Comparison of ENCODE assay signal across 18 cellular contexts in the genomic region with DNA sequence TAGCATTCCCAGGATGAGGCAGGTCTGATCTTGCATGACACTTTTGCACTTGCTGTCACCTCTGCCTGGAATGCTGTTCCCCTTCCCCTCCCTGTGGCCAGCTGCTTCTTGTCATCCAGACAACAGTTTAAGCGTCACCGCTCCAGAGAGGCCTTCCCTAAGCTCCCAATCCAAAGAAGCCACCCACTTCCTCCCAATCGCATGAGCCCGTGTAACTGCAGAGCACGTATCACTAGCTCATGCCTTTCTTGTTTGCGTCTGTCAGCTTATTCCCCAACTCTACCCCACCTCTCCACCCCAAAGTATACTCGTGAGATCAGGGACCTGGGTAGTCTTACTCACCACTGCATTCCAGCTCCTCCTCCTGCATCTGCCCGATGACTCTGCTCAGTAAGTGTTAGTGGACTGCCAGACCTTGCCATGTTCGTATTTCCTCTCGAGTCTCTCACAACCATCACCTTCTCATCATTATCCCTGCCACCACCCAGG.
A peak's percentile ranks its signal among the peaks of the same experiment; 100 is the strongest.
DNase-seq lines count a peak whose midpoint lies in the region; ATAC-seq, FAIRE-seq and TF ChIP-seq lines count a peak whose summit lies in the region.
"Had no signal": no experiment of that assay in that cellular context is flagged by ENCODE, and none has a peak within 500 bp of the region (broad histone marks: within the 10 kb centered on the region; RNA-seq: fewer than 3 reads in every experiment).

No MANE protein-coding gene starts in this region.

- H3K36me3 ChIP-seq in bronchial epithelial cell (ENCODE audit: control insufficient read depth, insufficient read depth, low read length) (no peaks in the 10 kb centered on the region), trophoblast cell (ENCODE audit: control insufficient read depth in 1 of 2, insufficient read depth in 2 of 2, low read length in 2 of 2) (no peaks in the 10 kb centered on the region), SK-N-SH (replicated peaks in 1 of 2; ENCODE audit: control insufficient read depth in 1 of 2, insufficient read depth in 2 of 2, low read length in 1 of 2) (no peaks in the 10 kb centered on the region), BE2C (no peaks in the 10 kb centered on the region)
- H3K36me3 ChIP-seq: thoracic aorta had no signal

- no peak overlapping the region for H2BK120ac ChIP-seq in trophoblast cell (ENCODE audit: insufficient read depth, low read length, poor library complexity)

- H3K9ac ChIP-seq in trophoblast cell (ENCODE audit: low read length) (no peak overlapping the region), SK-N-SH (no peak overlapping the region)

- H4K20me1 ChIP-seq in SK-N-SH (ENCODE audit: insufficient read depth) = no peaks in the 10 kb centered on the region

- no peak overlapping the region for H2BK12ac ChIP-seq in trophoblast cell (ENCODE audit: low read length)

- H4K91ac ChIP-seq in trophoblast cell (ENCODE audit: low read depth, low read length) = no peak overlapping the region

- no peak overlapping the region for H3K23ac ChIP-seq in trophoblast cell (ENCODE audit: low read length)

- no peaks in the 10 kb centered on the region for H3K27me3 ChIP-seq in bronchial epithelial cell (ENCODE audit: control insufficient read depth, insufficient read depth, low read length)
- H3K27me3 ChIP-seq in trophoblast cell (ENCODE audit: insufficient read depth, low read length) = no peaks in the 10 kb centered on the region
- H3K27me3 ChIP-seq in SK-N-SH (ENCODE audit: insufficient read depth) = no peaks in the 10 kb centered on the region
- no peaks in the 10 kb centered on the region for H3K27me3 ChIP-seq in BE2C

- H3K79me2 ChIP-seq in trophoblast cell (ENCODE audit: control insufficient read depth, insufficient read depth, low read length, poor library complexity) (no peaks in the 10 kb centered on the region), SK-N-SH (ENCODE audit: insufficient read depth) (no peaks in the 10 kb centered on the region)

- no peak overlapping the region for H3K18ac ChIP-seq in trophoblast cell (ENCODE audit: low read length)

- H3K27ac ChIP-seq in trophoblast cell (ENCODE audit: low read depth, low read length) = no peak overlapping the region
- H3K27ac ChIP-seq in SK-N-SH (ENCODE audit: low read depth in 2 of 2, low read length in 1 of 2) = no peak overlapping the region
- H3K27ac ChIP-seq: thoracic aorta had no signal

- H3K4me3 ChIP-seq in bronchial epithelial cell (ENCODE audit: low read depth, low read length) (no peak overlapping the region), trophoblast cell (ENCODE audit: low read depth, low read length) (no peak overlapping the region), SK-N-SH (ENCODE audit: low read depth in 2 of 2, low read length in 1 of 2) (no peak overlapping the region), BE2C (ENCODE audit: low read depth, low read length) (no peak overlapping the region)
- H3K4me3 ChIP-seq: GM12878, thoracic aorta had no signal

- no peak overlapping the region for H3K4ac ChIP-seq in trophoblast cell (ENCODE audit: low read depth, low read length)

- H3K9me3 ChIP-seq in trophoblast cell (ENCODE audit: insufficient read depth, low read depth, low read length) (no peaks in the 10 kb centered on the region), SK-N-SH (no peaks in the 10 kb centered on the region), BE2C (no peaks in the 10 kb centered on the region)
- H3K9me3 ChIP-seq: thoracic aorta had no signal

- DNase-seq in AG20443 (ENCODE audit: low spot score) (peak; percentile 74), bronchial epithelial cell (ENCODE audit: low read depth) (peak; percentile 61), left cardiac atrium (peak; percentile 70), trophoblast cell (peak; percentile 80 to 81), SK-N-SH (no peak), HUDEP-2 (lab: John Stamatoyannopoulos, UW; ENCODE audit: unreplicated experiment in 76 of 76) (no peak), BE2C (no peak)
- DNase-seq in activated naive CD4-positive, alpha-beta T cell (lab: John Stamatoyannopoulos, UW) = no peak
- DNase-seq: activated CD8-positive, alpha-beta memory T cell treated with anti-CD3 and anti-CD28 coated beads for 24 hours; activated gamma-delta T cell; DMS153; erythroblast; naive thymus-derived CD4-positive, alpha-beta T cell; NCI-H146; NCI-H69; small intestine had no signal

- no peak overlapping the region for H2BK5ac ChIP-seq in trophoblast cell (ENCODE audit: low read depth, low read length, poor library complexity)

- H3F3A ChIP-seq in SK-N-SH (replicated peaks; ENCODE audit: insufficient read depth) = no peaks in the 10 kb centered on the region

- intact Hi-C loops in left cardiac atrium (cut with DNase I) = no loop called here

- H2AK5ac ChIP-seq in trophoblast cell (ENCODE audit: low read length) = no peak overlapping the region

- no peak for TF ChIP-seq EP300 in SK-N-SH (IDR thresholded peaks at IDR 0.05; ENCODE audit: borderline replicate concordance in 1 of 2, low read depth in 1 of 2, low read length in 1 of 2)

- CTCF ChIA-PET in SK-N-SH (lab: Yijun Ruan, JAX) = no interaction called here

- POLR2A ChIA-PET in SK-N-SH (lab: Yijun Ruan, JAX) = no interaction called here

- no peak overlapping the region for H4K12ac ChIP-seq in trophoblast cell (ENCODE audit: low read depth, low read length)

- no peaks in the 10 kb centered on the region for H3K9me2 ChIP-seq in SK-N-SH

- peak; percentile 81 for FAIRE-seq in bronchial epithelial cell (lab: Jason Lieb, UNC)
- FAIRE-seq: GM12878, small intestine had no signal

- H3K14ac ChIP-seq in trophoblast cell (ENCODE audit: low read length) = no peak overlapping the region

- TF ChIP-seq RAD21 in SK-N-SH (IDR thresholded peaks at IDR 0.05; ENCODE audit: low read length) = no peak

- no CpG with 5 or more reads among the region's 10 CpGs for WGBS in trophoblast cell (ENCODE audit: extremely low coverage, insufficient coverage, insufficient read length)
- WGBS in SK-N-SH (ENCODE audit: low lambda C conversion rate) = 42% methylated on average over 10 of the region's 10 CpGs

- no peak overlapping the region for H4K8ac ChIP-seq in trophoblast cell (ENCODE audit: low read depth, low read length)

- peak overlapping the region; percentile 8 for H3K4me2 ChIP-seq in trophoblast cell (ENCODE audit: low read length)
- no peak overlapping the region for H3K4me2 ChIP-seq in SK-N-SH

- ATAC-seq in left cardiac atrium = peak; percentile 83 to 84
- ATAC-seq: GM12878; naive thymus-derived CD4-positive, alpha-beta T cell had no signal

- TF ChIP-seq CTCF in bronchial epithelial cell (IDR thresholded peaks at IDR 0.05; ENCODE audit: insufficient read depth, low read length, severe bottlenecking) = no peak
- TF ChIP-seq CTCF in SK-N-SH (IDR thresholded peaks at IDR 0.05) = no peak
- TF ChIP-seq CTCF in BE2C (IDR thresholded peaks at IDR 0.05; ENCODE audit: low read depth, low read length) = no peak

- H3K79me1 ChIP-seq in trophoblast cell (ENCODE audit: low read length) = no peaks in the 10 kb centered on the region

- H3K4me1 ChIP-seq in trophoblast cell (ENCODE audit: control insufficient read depth in 1 of 2, insufficient read depth in 2 of 2, low read length in 2 of 2) (peaks cover 11 to 13% of the 10 kb centered on the region in 2 experiments), SK-N-SH (ENCODE audit: control insufficient read depth in 1 of 2, insufficient read depth in 2 of 2, low read depth in 1 of 2, low read length in 1 of 2) (peaks cover 0 to 4% of the 10 kb centered on the region in 2 experiments; a peak in 1 of 4 replicates), BE2C (no peaks in the 10 kb centered on the region)

- H2AFZ ChIP-seq in trophoblast cell (ENCODE audit: insufficient read depth, low read length, poor library complexity) (no peak overlapping the region), SK-N-SH (ENCODE audit: low read depth) (no peak overlapping the region)

TF ChIP-seq in SK-N-SH, 30 proteins besides CTCF, POLR2A, EP300 and RAD21:
- no peak for TF ChIP-seq RCOR1 (IDR thresholded peaks at IDR 0.05; ENCODE audit: low read length)
- TF ChIP-seq FOXM1 (IDR thresholded peaks at IDR 0.05; ENCODE audit: low read depth) = no peak
- TF ChIP-seq FOSL2 (IDR thresholded peaks at IDR 0.05; ENCODE audit: borderline replicate concordance, low read depth) = no peak
- no peak for TF ChIP-seq EZH2phosphoT487 (IDR thresholded peaks at IDR 0.05; ENCODE audit: borderline replicate concordance, low read depth)

Comparison
In these comparisons a context has a peak if more than half of its experiments do, and no peak if none do; other contexts are left out.
1. DNase-seq: peak in AG20443 (single experiment), bronchial epithelial cell (single experiment), left cardiac atrium (single experiment) and trophoblast cell (2 of 2); none in SK-N-SH (single experiment), HUDEP-2 (0 of 76), activated naive CD4-positive, alpha-beta T cell (0 of 4) and BE2C (single experiment).